Comparison of ENCODE assay signal across 8 cellular contexts in genomic region chr11:77473001-77473800, GRCh38. TPM values are rescaled to one million over a fixed set of nuclear protein-coding genes. Genes with fewer than 3 reads are reported as not detected.
DNase-seq lines count a peak whose midpoint lies in the region; ATAC-seq and TF ChIP-seq lines count a peak whose summit lies in the region.

No MANE protein-coding gene starts in this region.

- DNase-seq in NCI-H774 (lab: John Stamatoyannopoulos, UW) = peak; percentile 51
- DNase-seq in activated gamma-delta T cell treated with Interleukin-2 at 50 U/mL for 16 hours = peak; percentile 39
- DNase-seq in germinal center (ENCODE audit: low spot score) = peak; percentile 68
- DNase-seq in nucleus accumbens (lab: John Stamatoyannopoulos, UW) = peak in 41 of 56 donors; percentile 7 to 78 (median 52)
- peak; percentile 65 to 71 for DNase-seq in thyroid gland

- peak in 1 of 2 donors; percentile 53 for TF ChIP-seq POLR2A in thyroid gland (IDR thresholded peaks at IDR 0.05)

- intact Hi-C loops in thyroid gland (cut with DNase I) = no loop called here

- no peaks in the 10 kb centered on the region for H3K27me3 ChIP-seq in thyroid gland

- H3K4me3 ChIP-seq in GM08714 (ENCODE audit: low read length) (peak overlapping the region; percentile 100), thyroid gland (replicated peaks in 1 of 3) (peak overlapping the region; percentile 78 to 81 (median 79))

- no peak for TF ChIP-seq CTCF in thyroid gland (IDR thresholded peaks at IDR 0.05)

- H3K4me1 ChIP-seq in thyroid gland = peaks cover 22 to 37% of the 10 kb centered on the region in 2 donors

- H3K27ac ChIP-seq in thyroid gland = peak overlapping the region; percentile 89 to 93 (median 92)

- WGBS in thyroid gland, 2 donors = 1 to 7% methylated on average over 16 to 17 of the region's 79 CpGs

- ATAC-seq in HG02571 (IDR thresholded peaks at IDR 0.05; ENCODE audit: unreplicated experiment) = peak; percentile 42
- no peak for ATAC-seq in HG03460 (IDR thresholded peaks at IDR 0.05; ENCODE audit: unreplicated experiment)

- no peaks in the 10 kb centered on the region for H3K9me3 ChIP-seq in thyroid gland

- H3K36me3 ChIP-seq in thyroid gland = no peaks in the 10 kb centered on the region

RNA-seq across cellular contexts. Expression of gene PAK1, which starts 0.7 kb away (rescaled TPM):
- total RNA-seq in thyroid gland = 100 to 1,000 TPM in 1 of 4 donors, 10 to 100 TPM in 3; 47.0 to 110 (median 84.0) TPM
